8 cellular contexts compared by ENCODE assay signal in the genomic region with DNA sequence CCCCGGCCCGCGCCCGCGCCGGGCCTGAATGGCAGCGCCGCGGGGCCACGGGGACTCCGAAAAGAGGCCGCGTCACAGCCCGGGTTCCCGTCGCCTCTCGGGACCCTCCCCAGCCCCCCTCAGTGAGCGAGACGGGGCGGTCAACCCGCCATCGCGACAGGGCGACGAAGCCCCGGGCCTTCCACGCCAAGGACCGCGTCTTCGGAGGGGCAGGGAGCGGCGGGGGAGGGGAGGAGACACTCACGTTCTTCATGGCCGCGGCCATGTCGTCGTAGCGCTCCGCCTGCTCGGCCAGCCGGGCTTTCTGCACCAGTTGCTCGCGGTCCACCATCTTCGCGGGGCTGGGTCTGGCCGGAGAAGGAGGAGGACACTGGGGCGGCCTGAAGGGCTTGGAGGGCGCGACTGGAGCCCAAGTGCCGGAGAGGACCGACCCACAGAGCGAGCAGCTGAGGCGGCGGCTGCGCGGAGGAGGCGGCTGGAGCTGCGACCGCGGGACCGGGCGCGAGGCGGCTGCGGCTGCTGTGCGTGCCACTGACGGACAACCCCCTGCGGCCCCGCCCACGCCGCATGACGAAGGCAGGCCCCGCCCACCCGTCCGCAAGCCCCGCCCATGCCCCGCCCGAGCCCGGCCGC. TPM values are rescaled to one million over a fixed set of nuclear protein-coding genes. Genes with fewer than 3 reads are reported as not detected.
DNase-seq lines count a peak whose midpoint lies in the region; ATAC-seq and TF ChIP-seq lines count a peak whose summit lies in the region.

YWHAG (minus strand) TSS at position 514 of the 633 bp plus-strand sequence; CDS start at position 331, 183 bp downstream.

- peak within 1 kb of the TSS; percentile 96 for H3K4me3 Mint-ChIP-seq in CD8-positive, alpha-beta T cell
- peak within 1 kb of the TSS; percentile 99 for H3K4me3 Mint-ChIP-seq in endothelial cell (ENCODE audit: unreplicated experiment)

- H3K36me3 ChIP-seq in CD8-positive, alpha-beta T cell (ENCODE audit: insufficient read depth, low read length) = peaks cover 3% of the 10 kb centered on the region

- peak in 6 of 7 experiments; percentile 81 to 94 (median 84) for DNase-seq in CD8-positive, alpha-beta T cell
- peak; percentile 99 for DNase-seq in NOMO-1 treated with DMSO at 0.1 percent for 48 hours (lab: John Stamatoyannopoulos, UW; ENCODE audit: unreplicated experiment)
- peak; percentile 28 for DNase-seq in activated CD8-positive, alpha-beta memory T cell treated with anti-CD3 and anti-CD28 coated beads, Interleukin-2, amount 50 U/mL, for 24 hours (ENCODE audit: extremely low read depth)
- DNase-seq in endothelial cell (ENCODE audit: low spot score) = peak; percentile 86
- peak; percentile 80 for DNase-seq in middle frontal gyrus (ENCODE audit: extremely low spot score, low spot score)
- peak; percentile 65 to 82 for DNase-seq in stimulated activated CD8-positive, alpha-beta memory T cell treated with anti-CD3 and anti-CD28 coated beads, Interleukin-4, amount 100 ng/mL, for 1 hour (ENCODE audit: low read depth in 2 of 2, low spot score in 1 of 2)

- H3K27me3 ChIP-seq in CD8-positive, alpha-beta T cell (ENCODE audit: insufficient read depth, low read length) = no peaks in the 10 kb centered on the region

- ATAC-seq in CD8-positive, alpha-beta T cell = peak; percentile 76
- ATAC-seq in GM19395 (IDR thresholded peaks at IDR 0.05; ENCODE audit: unreplicated experiment) (peak; percentile 69), HG03521 (IDR thresholded peaks at IDR 0.05; ENCODE audit: unreplicated experiment) (peak; percentile 56)

- peak within 1 kb of the TSS; percentile 94 for H3K27ac Mint-ChIP-seq in CD8-positive, alpha-beta T cell
- H3K27ac Mint-ChIP-seq in endothelial cell (ENCODE audit: unreplicated experiment) = peak within 1 kb of the TSS; percentile 99

- TF ChIP-seq CTCF in CD8-positive, alpha-beta T cell (IDR thresholded peaks at IDR 0.05) = no peak
- TF ChIP-seq CTCF in endothelial cell (IDR thresholded peaks at IDR 0.05; ENCODE audit: unreplicated experiment) = no peak

- POLR2A ChIA-PET in CD8-positive, alpha-beta T cell (lab: Charles Lee) = interaction anchor here (0.7 to 2.1 kb wide), 8 partner anchors 32 to 55 kb away, joined by 3 to 24 read pairs (median 5); no protein-coding TSS in a partner anchor

- peak within 1 kb of the TSS; percentile 96 for H3K27ac ChIP-seq in CD8-positive, alpha-beta T cell (ENCODE audit: low read depth, low read length)

- intact Hi-C loops in CD8-positive, alpha-beta T cell (cut with DNase I, micrococcal nuclease) = loop anchor here (1.0 to 5.0 kb wide), 8 partner anchors 34 to 310 kb away; partner anchors contain the start of gene MDH2 (in 1 of the 2)

- H3K27me3 Mint-ChIP-seq in CD8-positive, alpha-beta T cell (ENCODE audit: low read depth) = no peaks in the 10 kb centered on the region
- H3K27me3 Mint-ChIP-seq in endothelial cell (ENCODE audit: unreplicated experiment) = peaks cover 14% of the 10 kb centered on the region

- H3K4me1 ChIP-seq in CD8-positive, alpha-beta T cell (ENCODE audit: insufficient read depth, low read length) = peaks cover 28% of the 10 kb centered on the region

- H3K4me3 ChIP-seq in CD8-positive, alpha-beta T cell (ENCODE audit: low read depth, low read length) = peak within 1 kb of the TSS; percentile 94

- peaks cover 37% of the 10 kb centered on the region for H3K4me1 Mint-ChIP-seq in CD8-positive, alpha-beta T cell (ENCODE audit: low read depth)
- peaks cover 29% of the 10 kb centered on the region for H3K4me1 Mint-ChIP-seq in endothelial cell (ENCODE audit: unreplicated experiment)

- peaks cover 22% of the 10 kb centered on the region for H3K36me3 Mint-ChIP-seq in CD8-positive, alpha-beta T cell
- peaks cover 29% of the 10 kb centered on the region for H3K36me3 Mint-ChIP-seq in endothelial cell (ENCODE audit: low read depth, unreplicated experiment)

- H3K9me3 Mint-ChIP-seq in CD8-positive, alpha-beta T cell = no peaks in the 10 kb centered on the region
- H3K9me3 Mint-ChIP-seq in endothelial cell (ENCODE audit: unreplicated experiment) = no peaks in the 10 kb centered on the region

- CTCF ChIA-PET in CD8-positive, alpha-beta T cell (lab: Charles Lee) = interaction anchor here (0.6 to 3.3 kb wide), 5 partner anchors 34 to 47 kb away, joined by 3 to 19 read pairs (median 3); no protein-coding TSS in a partner anchor

- no peaks in the 10 kb centered on the region for H3K9me3 ChIP-seq in CD8-positive, alpha-beta T cell (ENCODE audit: low read length)

RNA-seq across cellular contexts. Expression of gene YWHAG, which starts in this region (rescaled TPM):
- total RNA-seq in CD8-positive, alpha-beta T cell = 10 to 100 TPM; 17.7 to 19.3 TPM
- total RNA-seq in endothelial cell (ENCODE audit: unreplicated experiment) = 136 TPM

Comparison
In these comparisons a context has a peak if more than half of its experiments do, and no peak if none do; other contexts are left out.
1. Peak in every context shown above with its lines: DNase-seq, ATAC-seq, H3K4me3 ChIP-seq and H3K27ac ChIP-seq.
2. DNase-seq: peak in every context shown above with its lines; median percentile 99 in NOMO-1 treated with DMSO at 0.1 percent for 48 hours; 86 in endothelial cell; 84 in CD8-positive, alpha-beta T cell; 80 in middle frontal gyrus; 74 in stimulated activated CD8-positive, alpha-beta memory T cell treated with anti-CD3 and anti-CD28 coated beads, Interleukin-4, amount 100 ng/mL, for 1 hour; 28 in activated CD8-positive, alpha-beta memory T cell treated with anti-CD3 and anti-CD28 coated beads, Interleukin-2, amount 50 U/mL, for 24 hours.